Comparison of ENCODE assay signal across 8 cellular contexts in genomic region chr14:51780006-51780692, GRCh38.
DNase-seq lines count a peak whose midpoint lies in the region; ATAC-seq, FAIRE-seq and TF ChIP-seq lines count a peak whose summit lies in the region.

No MANE protein-coding gene starts in this region.

- no peak for FAIRE-seq in frontal cortex (lab: Jason Lieb, UNC)

- DNase-seq in LoVo (ENCODE audit: low spot score) (peak; percentile 68), SHP77 (lab: John Stamatoyannopoulos, UW) (peak; percentile 51 to 53), frontal cortex (ENCODE audit: low spot score in 2 of 2) (peak; percentile 44 to 60), omental fat pad (ENCODE audit: low spot score) (peak; percentile 62), superior temporal gyrus (ENCODE audit: extremely low spot score) (peak; percentile 89)
- peak; percentile 88 for DNase-seq in activated effector memory CD4-positive, alpha-beta T cell treated with anti-CD3 and anti-CD28 coated beads, Interleukin-2, amount 50 U/mL, for 16 hours

- TF ChIP-seq CTCF in GM12872 (IDR thresholded peaks at IDR 0.05; ENCODE audit: insufficient read depth, low read depth, low read length) (peak; percentile 76), omental fat pad (IDR thresholded peaks at IDR 0.05) (peak in 1 of 3 donors; percentile 61)

- ATAC-seq in omental fat pad (ENCODE audit: low FRiP score) (peak; percentile 40), GM18520 (IDR thresholded peaks at IDR 0.05; ENCODE audit: unreplicated experiment) (no peak)
